In the genomic region with DNA sequence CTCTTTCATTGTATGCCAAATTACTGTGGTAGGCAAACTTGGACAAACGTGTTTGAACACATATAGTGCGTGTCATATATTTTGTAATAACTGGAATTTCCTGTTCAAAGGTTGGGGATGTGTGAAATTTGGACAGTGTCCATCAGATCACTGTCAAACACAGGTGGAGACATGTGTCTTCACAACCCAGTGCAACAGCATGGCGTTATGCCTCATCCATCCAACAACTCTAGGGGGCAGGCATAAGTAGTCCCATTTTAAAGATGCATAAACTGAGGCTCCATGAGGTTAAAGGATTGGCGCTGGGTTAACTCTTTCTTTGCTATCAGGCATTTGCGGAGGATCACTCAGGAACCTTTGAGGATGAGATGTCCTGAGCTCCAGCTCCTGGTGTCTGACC, we compare ENCODE assay signal across 18 cellular contexts.
A peak's percentile ranks its signal among the peaks of the same experiment; 100 is the strongest.
DNase-seq lines count a peak whose midpoint lies in the region; ATAC-seq, FAIRE-seq and TF ChIP-seq lines count a peak whose summit lies in the region.
"Had no signal": no experiment of that assay in that cellular context is flagged by ENCODE, and none has a peak within 500 bp of the region (broad histone marks: within the 10 kb centered on the region; RNA-seq: fewer than 3 reads in every experiment).

No MANE protein-coding gene starts in this region.

- no peak overlapping the region for H3K56ac ChIP-seq in mesendoderm (ENCODE audit: low read length)

- H4K8ac ChIP-seq in mesendoderm (ENCODE audit: low read depth, low read length) = no peak overlapping the region

- H3K9ac ChIP-seq in mesendoderm (ENCODE audit: low read length) = no peak overlapping the region
- no peak overlapping the region for H3K9ac ChIP-seq in SK-N-SH
- H3K9ac ChIP-seq: GM23248 had no signal

- no peaks in the 10 kb centered on the region for H3K36me3 ChIP-seq in bronchial epithelial cell (ENCODE audit: control insufficient read depth, insufficient read depth, low read length)
- H3K36me3 ChIP-seq in mesendoderm (ENCODE audit: control insufficient read depth, insufficient read depth, low read length) = no peaks in the 10 kb centered on the region
- H3K36me3 ChIP-seq in prostate gland = no peaks in the 10 kb centered on the region
- no peaks in the 10 kb centered on the region for H3K36me3 ChIP-seq in SK-N-SH (replicated peaks in 1 of 2; ENCODE audit: control insufficient read depth in 1 of 2, insufficient read depth in 2 of 2, low read length in 1 of 2)

- H3K4me2 ChIP-seq in mesendoderm (ENCODE audit: low read length) = no peak overlapping the region
- no peak overlapping the region for H3K4me2 ChIP-seq in SK-N-SH

- intact Hi-C loops in prostate gland (cut with DNase I) = no loop called here

- H3K27ac ChIP-seq in mesendoderm (ENCODE audit: low read depth, low read length) = no peak overlapping the region
- H3K27ac ChIP-seq in prostate gland = no peak overlapping the region
- H3K27ac ChIP-seq in SK-N-SH (ENCODE audit: low read depth in 2 of 2, low read length in 1 of 2) = no peak overlapping the region
- H3K27ac ChIP-seq: GM23248 had no signal

- H3K79me2 ChIP-seq in mesendoderm (ENCODE audit: control insufficient read depth, insufficient read depth, low read length) = no peaks in the 10 kb centered on the region
- H3K79me2 ChIP-seq in SK-N-SH (ENCODE audit: insufficient read depth) = no peaks in the 10 kb centered on the region

- CTCF ChIA-PET in SK-N-SH (lab: Yijun Ruan, JAX) = interaction anchor here (0.9 kb wide), 1 partner anchor 44 kb away, joined by 3 read pairs; no protein-coding TSS in a partner anchor

- TF ChIP-seq RAD21 in SK-N-SH (IDR thresholded peaks at IDR 0.05; ENCODE audit: low read length) = no peak

- no peak for TF ChIP-seq EP300 in SK-N-SH (IDR thresholded peaks at IDR 0.05; ENCODE audit: borderline replicate concordance in 1 of 2, low read depth in 1 of 2, low read length in 1 of 2)

- TF ChIP-seq POLR2A in prostate gland (IDR thresholded peaks at IDR 0.05) = no peak

- no peak overlapping the region for H3K4ac ChIP-seq in mesendoderm (ENCODE audit: low read depth, low read length)

- no peak overlapping the region for H2AFZ ChIP-seq in SK-N-SH (ENCODE audit: low read depth)
- H2AFZ ChIP-seq: GM23248 had no signal

- no peak for FAIRE-seq in bronchial epithelial cell (lab: Jason Lieb, UNC)
- FAIRE-seq: G401.6, GM12892, GM19239 had no signal

- peaks cover 15% of the 10 kb centered on the region for H3K4me1 ChIP-seq in mesendoderm (ENCODE audit: control insufficient read depth, low read depth, low read length)
- H3K4me1 ChIP-seq in prostate gland (replicated peaks) = no peaks in the 10 kb centered on the region
- H3K4me1 ChIP-seq in SK-N-SH (ENCODE audit: control insufficient read depth in 1 of 2, insufficient read depth in 2 of 2, low read depth in 1 of 2, low read length in 1 of 2) = no peaks in the 10 kb centered on the region

- H3K18ac ChIP-seq in mesendoderm (ENCODE audit: low read length) = no peak overlapping the region

- H2BK5ac ChIP-seq in mesendoderm (ENCODE audit: low read length) = no peak overlapping the region

- peak overlapping the region; percentile 19 for H2BK15ac ChIP-seq in mesendoderm (replicated peaks; ENCODE audit: low read depth)

- POLR2A ChIA-PET in SK-N-SH (lab: Yijun Ruan, JAX) = no interaction called here

- no peaks in the 10 kb centered on the region for H3K9me3 ChIP-seq in prostate gland
- H3K9me3 ChIP-seq in SK-N-SH = no peaks in the 10 kb centered on the region

- H3K79me1 ChIP-seq in mesendoderm (ENCODE audit: low read length) = no peaks in the 10 kb centered on the region

- no peak overlapping the region for H2AK5ac ChIP-seq in mesendoderm (ENCODE audit: low read length)

- no peak overlapping the region for H3K23ac ChIP-seq in mesendoderm (ENCODE audit: low read length)

- no peak overlapping the region for H3K4me3 ChIP-seq in bronchial epithelial cell (ENCODE audit: low read depth, low read length)
- H3K4me3 ChIP-seq in epithelial cell of esophagus (ENCODE audit: low read length) = no peak overlapping the region
- H3K4me3 ChIP-seq in mesendoderm (ENCODE audit: low read length) = no peak overlapping the region
- no peak overlapping the region for H3K4me3 ChIP-seq in prostate gland
- no peak overlapping the region for H3K4me3 ChIP-seq in SK-N-SH (ENCODE audit: low read depth in 2 of 2, low read length in 1 of 2)
- H3K4me3 ChIP-seq: GM23248 had no signal

- peak; percentile 55 for DNase-seq in bronchial epithelial cell (ENCODE audit: low read depth)
- peak; percentile 37 for DNase-seq in epithelial cell of esophagus (ENCODE audit: low read depth)
- no peak for DNase-seq in mesendoderm
- DNase-seq in prostate gland (ENCODE audit: low spot score) = no peak
- DNase-seq in SK-N-SH = no peak
- DNase-seq: C1 segment of cervical spinal cord; Calu3; CD4-positive, alpha-beta memory T cell; COR-L47; DMS53; DND-41; GM23248; H9 had no signal

- no peaks in the 10 kb centered on the region for H3K9me2 ChIP-seq in SK-N-SH

- H4K20me1 ChIP-seq in SK-N-SH (ENCODE audit: insufficient read depth) = no peaks in the 10 kb centered on the region

- TF ChIP-seq CTCF in bronchial epithelial cell (IDR thresholded peaks at IDR 0.05; ENCODE audit: insufficient read depth, low read length, severe bottlenecking) = no peak
- no peak for TF ChIP-seq CTCF in epithelial cell of esophagus (IDR thresholded peaks at IDR 0.05; ENCODE audit: insufficient read depth, low read depth, low read length, missing control alignments)
- no peak for TF ChIP-seq CTCF in prostate gland (IDR thresholded peaks at IDR 0.05)
- no peak for TF ChIP-seq CTCF in SK-N-SH (IDR thresholded peaks at IDR 0.05)

- no CpG with 5 or more reads among the region's 5 CpGs for WGBS in mesendoderm (ENCODE audit: extremely low coverage, insufficient coverage, low lambda C conversion rate)
- 62% methylated on average over 5 of the region's 5 CpGs for WGBS in prostate gland
- WGBS in SK-N-SH (ENCODE audit: low lambda C conversion rate) = 30% methylated on average over 5 of the region's 5 CpGs

- ATAC-seq in GM19035 (IDR thresholded peaks at IDR 0.05; ENCODE audit: unreplicated experiment) = no peak
- ATAC-seq: HCT116 had no signal

- no peaks in the 10 kb centered on the region for H3K27me3 ChIP-seq in bronchial epithelial cell (ENCODE audit: control insufficient read depth, insufficient read depth, low read length)
- no peaks in the 10 kb centered on the region for H3K27me3 ChIP-seq in mesendoderm (ENCODE audit: insufficient read depth, low read length, poor library complexity)
- no peaks in the 10 kb centered on the region for H3K27me3 ChIP-seq in prostate gland (replicated peaks; ENCODE audit: insufficient read depth)
- no peaks in the 10 kb centered on the region for H3K27me3 ChIP-seq in SK-N-SH (ENCODE audit: insufficient read depth)

- H4K5ac ChIP-seq in mesendoderm (ENCODE audit: low read length) = no peak overlapping the region

- no peak overlapping the region for H2BK120ac ChIP-seq in mesendoderm (ENCODE audit: low read depth, low read length)

- H3F3A ChIP-seq in SK-N-SH (replicated peaks; ENCODE audit: insufficient read depth) = no peaks in the 10 kb centered on the region

TF ChIP-seq in SK-N-SH, 30 proteins besides CTCF, POLR2A, EP300 and RAD21:
- no peak for TF ChIP-seq NRF1 (IDR thresholded peaks at IDR 0.05; ENCODE audit: low read depth, low read length)
- TF ChIP-seq FOXJ3 (CRISPR knock-in tag; IDR thresholded peaks at IDR 0.05) = no peak
- TF ChIP-seq NFIC (IDR thresholded peaks at IDR 0.05; ENCODE audit: borderline replicate concordance) = no peak
- TF ChIP-seq, protein P1, sequence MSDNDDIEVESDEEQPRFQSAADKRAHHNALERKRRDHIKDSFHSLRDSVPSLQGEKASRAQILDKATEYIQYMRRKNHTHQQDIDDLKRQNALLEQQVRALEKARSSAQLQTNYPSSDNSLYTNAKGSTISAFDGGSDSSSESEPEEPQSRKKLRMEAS (IDR thresholded peaks at IDR 0.05; ENCODE audit: low read depth) = no peak
- no peak for TF ChIP-seq POLR2AphosphoS5 (IDR thresholded peaks at IDR 0.05; ENCODE audit: low read depth, low read length)
- TF ChIP-seq, protein P2, sequence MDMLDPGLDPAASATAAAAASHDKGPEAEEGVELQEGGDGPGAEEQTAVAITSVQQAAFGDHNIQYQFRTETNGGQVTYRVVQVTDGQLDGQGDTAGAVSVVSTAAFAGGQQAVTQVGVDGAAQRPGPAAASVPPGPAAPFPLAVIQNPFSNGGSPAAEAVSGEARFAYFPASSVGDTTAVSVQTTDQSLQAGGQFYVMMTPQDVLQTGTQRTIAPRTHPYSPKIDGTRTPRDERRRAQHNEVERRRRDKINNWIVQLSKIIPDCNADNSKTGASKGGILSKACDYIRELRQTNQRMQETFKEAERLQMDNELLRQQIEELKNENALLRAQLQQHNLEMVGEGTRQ (IDR thresholded peaks at IDR 0.05; ENCODE audit: borderline replicate concordance, low read depth, low read length) = no peak
- TF ChIP-seq SMC3 (IDR thresholded peaks at IDR 0.05; ENCODE audit: low read depth, low read length) = no peak
- TF ChIP-seq TAF1 (IDR thresholded peaks at IDR 0.05; ENCODE audit: borderline replicate concordance, low read depth, low read length) = no peak
- no peak for TF ChIP-seq JUND (IDR thresholded peaks at IDR 0.05)
- TF ChIP-seq GABPA (IDR thresholded peaks at IDR 0.05; ENCODE audit: low read depth) = no peak

Comparison
In these comparisons a context has a peak if more than half of its experiments do, and no peak if none do; other contexts are left out.
1. DNase-seq: peak in bronchial epithelial cell (single experiment) and epithelial cell of esophagus (single experiment); none in mesendoderm (single experiment), prostate gland (single experiment) and SK-N-SH (single experiment).